9 cellular contexts compared by ENCODE assay signal in the genomic region with DNA sequence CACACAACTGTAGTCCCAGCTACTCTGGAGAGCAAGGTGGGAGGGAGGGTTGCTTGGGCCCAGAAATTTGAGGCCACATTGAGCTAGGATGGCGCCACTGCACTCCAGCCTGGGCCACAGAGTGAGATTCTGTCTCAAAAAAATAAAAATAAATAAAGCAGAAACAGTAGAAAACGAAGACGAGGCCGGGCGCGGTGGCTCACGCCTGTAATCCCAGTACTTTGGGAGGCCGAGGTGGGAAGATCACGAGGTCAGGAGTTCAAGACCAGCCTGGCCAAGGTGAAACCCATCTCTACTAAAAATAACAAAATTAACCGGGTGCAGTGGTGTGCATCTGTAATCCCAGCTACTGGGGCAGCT. TPM values are rescaled to one million over a fixed set of nuclear protein-coding genes. Genes with fewer than 3 reads are reported as not detected.
DNase-seq lines count a peak whose midpoint lies in the region; ATAC-seq and TF ChIP-seq lines count a peak whose summit lies in the region.
"Not testable (repeated sequence)": the region's sequence is repeated elsewhere in the genome, so short reads cannot be mapped to it uniquely, and the experiment has no call there.
"Had no signal": no experiment of that assay in that cellular context is flagged by ENCODE, and none has a peak within 500 bp of the region (broad histone marks: within the 10 kb centered on the region; RNA-seq: fewer than 3 reads in every experiment).

No MANE protein-coding gene starts in this region.

- H3K36me3 Mint-ChIP-seq in T-helper 1 cell treated with Interleukin-12 subunit alpha and Interleukin-12 subunit beta and Interleukin-4 antibody, amounts not matched to agents 30 μg/mL and 1 μg/mL, for 36 hours (ENCODE audit: low read depth) = peaks cover 21% of the 10 kb centered on the region
- peaks cover 20% of the 10 kb centered on the region for H3K36me3 Mint-ChIP-seq in activated naive CD8-positive, alpha-beta T cell treated with anti-CD3 and anti-CD28 coated beads, Interleukin-2, amount 50 U/mL, for 24 hours (ENCODE audit: low read depth)
- peaks cover 17% of the 10 kb centered on the region for H3K36me3 Mint-ChIP-seq in endodermal cell (ENCODE audit: low read depth)
- not testable (repeated sequence) for H3K36me3 Mint-ChIP-seq in immature natural killer cell

- peak overlapping the region; percentile 98 for H2AFZ ChIP-seq in neuronal stem cell (ENCODE audit: low read length)

- not testable (repeated sequence) for H3K9me3 ChIP-seq in HUES64 (ENCODE audit: insufficient read depth, low read depth, low read length); endodermal cell (ENCODE audit: control insufficient read depth, low read length); neuronal stem cell (replicated peaks in 1 of 2; ENCODE audit: control insufficient read depth in 2 of 2, insufficient read depth in 1 of 2, low read depth in 1 of 2, low read length in 2 of 2); subcutaneous abdominal adipose tissue (ENCODE audit: control insufficient read depth in 5 of 5, low read length in 5 of 5)

- WGBS in HUES64 = 91% methylated on average over 10 of the region's 10 CpGs
- WGBS in endodermal cell (ENCODE audit: insufficient coverage in 1 of 2, insufficient read length in 1 of 2), 2 experiments = 92 to 99% methylated on average over 10 of the region's 10 CpGs
- no CpG with 5 or more reads among the region's 10 CpGs for WGBS in neuronal stem cell (ENCODE audit: extremely low coverage in 2 of 2, insufficient read length in 2 of 2, insufficient replicate concordance in 1 of 2), 2 donors

- H3K23ac ChIP-seq in neuronal stem cell (ENCODE audit: low read depth, low read length, poor library complexity) = not testable (repeated sequence)

- H3K36me3 ChIP-seq in HUES64 (ENCODE audit: insufficient read depth, low read length) = peaks cover 15% of the 10 kb centered on the region
- peaks cover 13% of the 10 kb centered on the region for H3K36me3 ChIP-seq in endodermal cell (ENCODE audit: control insufficient read depth, insufficient read depth, low read length)
- peaks cover 8 to 23% of the 10 kb centered on the region in 2 donors for H3K36me3 ChIP-seq in neuronal stem cell (replicated peaks in 1 of 2; ENCODE audit: control insufficient read depth in 2 of 2, insufficient read depth in 2 of 2, low read length in 2 of 2)
- H3K36me3 ChIP-seq in subcutaneous abdominal adipose tissue (ENCODE audit: control insufficient read depth in 5 of 5, insufficient read depth in 5 of 5, low read length in 5 of 5) = peaks cover 0 to 20% (median 11%) of the 10 kb centered on the region in 5 donors

- H2AK5ac ChIP-seq in neuronal stem cell (ENCODE audit: low read depth, low read length) = not testable (repeated sequence)

- H3K4me1 ChIP-seq in HUES64 (ENCODE audit: insufficient read depth, low read length); endodermal cell (ENCODE audit: control insufficient read depth, insufficient read depth, low read length); neuronal stem cell (ENCODE audit: control insufficient read depth in 2 of 2, insufficient read depth in 1 of 2, low read depth in 1 of 2, low read length in 2 of 2): not testable (repeated sequence)
- H3K4me1 ChIP-seq in subcutaneous abdominal adipose tissue (ENCODE audit: control insufficient read depth in 5 of 5, insufficient read depth in 5 of 5, low read length in 5 of 5) = peaks cover 2 to 13% (median 11%) of the 10 kb centered on the region in 5 donors

- not testable (repeated sequence) for H2BK12ac ChIP-seq in neuronal stem cell (ENCODE audit: low read length)

- not testable (repeated sequence) for DNase-seq in activated naive CD8-positive, alpha-beta T cell treated with anti-CD3 and anti-CD28 coated beads, Interleukin-2, amount 50 U/mL, for 24 hours; endodermal cell; immature natural killer cell; neuronal stem cell (ENCODE audit: low spot score)

- not testable (repeated sequence) for H3K27me3 ChIP-seq in HUES64 (ENCODE audit: insufficient read depth, low read length); endodermal cell (ENCODE audit: control insufficient read depth, insufficient read depth, low read length, poor library complexity, severe bottlenecking); neuronal stem cell (ENCODE audit: control insufficient read depth in 3 of 3, insufficient read depth in 3 of 3, low read depth in 1 of 3, low read length in 3 of 3); subcutaneous abdominal adipose tissue (ENCODE audit: control insufficient read depth in 5 of 5, insufficient read depth in 4 of 5, low read length in 5 of 5)

- not testable (repeated sequence) for H4K8ac ChIP-seq in neuronal stem cell (ENCODE audit: low read depth, low read length)

- not testable (repeated sequence) for H3K14ac ChIP-seq in neuronal stem cell (ENCODE audit: low read length)

- H3K4ac ChIP-seq in neuronal stem cell (ENCODE audit: low read length) = not testable (repeated sequence)

- H3K9ac ChIP-seq in HUES64 (ENCODE audit: low read depth, low read length); endodermal cell (ENCODE audit: extremely low read depth, low read length, poor library complexity, severe bottlenecking); neuronal stem cell (ENCODE audit: low read depth, low read length, poor library complexity); subcutaneous abdominal adipose tissue (ENCODE audit: low read length in 5 of 5): not testable (repeated sequence)

- H2BK15ac ChIP-seq in neuronal stem cell (ENCODE audit: low read length) = not testable (repeated sequence)

- H4K91ac ChIP-seq in neuronal stem cell (ENCODE audit: low read depth, low read length, poor library complexity) = not testable (repeated sequence)

- peak overlapping the region; percentile 51 for H3K4me3 Mint-ChIP-seq in T-helper 1 cell treated with Interleukin-12 subunit alpha and Interleukin-12 subunit beta and Interleukin-4 antibody, amounts not matched to agents 30 μg/mL and 1 μg/mL, for 36 hours
- peak overlapping the region; percentile 98 for H3K4me3 Mint-ChIP-seq in activated naive CD8-positive, alpha-beta T cell treated with anti-CD3 and anti-CD28 coated beads, Interleukin-2, amount 50 U/mL, for 24 hours
- H3K4me3 Mint-ChIP-seq in endodermal cell (peak overlapping the region; percentile 75), immature natural killer cell (peak overlapping the region; percentile 88 to 94 (median 90))

- TF ChIP-seq CTCF in C4-2B (conservative IDR thresholded peaks at IDR 0.05); endodermal cell (conservative IDR thresholded peaks at IDR 0.05): not testable (repeated sequence)

- H2BK120ac ChIP-seq in neuronal stem cell (ENCODE audit: low read depth, low read length) = not testable (repeated sequence)

- H3K18ac ChIP-seq in neuronal stem cell (ENCODE audit: low read length) = peak overlapping the region; percentile 44

- peak overlapping the region; percentile 89 for H3K27ac Mint-ChIP-seq in T-helper 1 cell treated with Interleukin-12 subunit alpha and Interleukin-12 subunit beta and Interleukin-4 antibody, amounts not matched to agents 30 μg/mL and 1 μg/mL, for 36 hours
- peak overlapping the region; percentile 98 for H3K27ac Mint-ChIP-seq in activated naive CD8-positive, alpha-beta T cell treated with anti-CD3 and anti-CD28 coated beads, Interleukin-2, amount 50 U/mL, for 24 hours
- H3K27ac Mint-ChIP-seq in endodermal cell = not testable (repeated sequence)
- peak overlapping the region in 3 of 6 donors; percentile 51 to 93 (median 88) for H3K27ac Mint-ChIP-seq in immature natural killer cell

- not testable (repeated sequence) for ATAC-seq in activated naive CD8-positive, alpha-beta T cell treated with anti-CD3 and anti-CD28 coated beads, Interleukin-2, amount 50 U/mL, for 24 hours

- H3K9me3 Mint-ChIP-seq in T-helper 1 cell treated with Interleukin-12 subunit alpha and Interleukin-12 subunit beta and Interleukin-4 antibody, amounts not matched to agents 30 μg/mL and 1 μg/mL, for 36 hours; activated naive CD8-positive, alpha-beta T cell treated with anti-CD3 and anti-CD28 coated beads, Interleukin-2, amount 50 U/mL, for 24 hours; endodermal cell; immature natural killer cell: not testable (repeated sequence)

- H3K4me1 Mint-ChIP-seq in T-helper 1 cell treated with Interleukin-12 subunit alpha and Interleukin-12 subunit beta and Interleukin-4 antibody, amounts not matched to agents 30 μg/mL and 1 μg/mL, for 36 hours (ENCODE audit: low read depth); endodermal cell: not testable (repeated sequence)
- peaks cover 18% of the 10 kb centered on the region for H3K4me1 Mint-ChIP-seq in activated naive CD8-positive, alpha-beta T cell treated with anti-CD3 and anti-CD28 coated beads, Interleukin-2, amount 50 U/mL, for 24 hours
- peaks cover 12 to 16% of the 10 kb centered on the region in 2 donors for H3K4me1 Mint-ChIP-seq in immature natural killer cell

- not testable (repeated sequence) for H3K4me2 ChIP-seq in neuronal stem cell (ENCODE audit: insufficient read depth, low read length, poor library complexity, severe bottlenecking)

- H3K4me3 ChIP-seq in HUES64 (ENCODE audit: low read length) (peak overlapping the region; percentile 72), endodermal cell (ENCODE audit: low read length) (peak overlapping the region; percentile 86), neuronal stem cell (ENCODE audit: low read length in 2 of 2) (peak overlapping the region; percentile 69 to 96), subcutaneous abdominal adipose tissue (ENCODE audit: low read depth in 1 of 5, low read length in 5 of 5) (peak overlapping the region; percentile 44 to 86 (median 79))

- H3K27me3 Mint-ChIP-seq in T-helper 1 cell treated with Interleukin-12 subunit alpha and Interleukin-12 subunit beta and Interleukin-4 antibody, amounts not matched to agents 30 μg/mL and 1 μg/mL, for 36 hours (ENCODE audit: low read depth); activated naive CD8-positive, alpha-beta T cell treated with anti-CD3 and anti-CD28 coated beads, Interleukin-2, amount 50 U/mL, for 24 hours; endodermal cell (ENCODE audit: insufficient read depth); immature natural killer cell (ENCODE audit: low read depth in 3 of 3): not testable (repeated sequence)

- not testable (repeated sequence) for H2BK5ac ChIP-seq in neuronal stem cell (ENCODE audit: low read length)

- H3K27ac ChIP-seq in C4-2B = peak overlapping the region; percentile 88
- not testable (repeated sequence) for H3K27ac ChIP-seq in HUES64 (ENCODE audit: low read depth, low read length); endodermal cell (ENCODE audit: low read depth, low read length); neuronal stem cell (replicated peaks; ENCODE audit: low read length); subcutaneous abdominal adipose tissue (ENCODE audit: low read depth, low read length)

- not testable (repeated sequence) for H3K79me1 ChIP-seq in neuronal stem cell (ENCODE audit: low read depth, low read length)

RNA-seq across cellular contexts. Expression of a gene that starts 0.5 kb away (rescaled TPM):
- 65.7 TPM for polyA plus RNA-seq in HUES64 (2013, experiment 1 of 2)
- polyA plus RNA-seq in HUES64 (2013, experiment 2 of 2) = 73.4 TPM
- 10 to 100 TPM; 79.8 to 87.7 TPM for total RNA-seq in endodermal cell
- 75.9 TPM for polyA plus RNA-seq in endodermal cell (2013, experiment 1 of 2)
- polyA plus RNA-seq in endodermal cell (2013, experiment 2 of 2) = 69.0 TPM
- polyA plus RNA-seq in immature natural killer cell = 100 to 1,000 TPM; 102 to 184 (median 119) TPM
- polyA plus RNA-seq in neuronal stem cell (2013, experiment 1 of 2) = 127 TPM
- 121 TPM for polyA plus RNA-seq in neuronal stem cell (2013, experiment 2 of 2)

RNA-seq across cellular contexts. Expression of a gene that starts 11.8 kb away (rescaled TPM):
- 45.4 TPM for polyA plus RNA-seq in HUES64 (2013, experiment 1 of 2)
- 55.2 TPM for polyA plus RNA-seq in HUES64 (2013, experiment 2 of 2)
- 10 to 100 TPM; 80.0 to 98.3 TPM for total RNA-seq in endodermal cell
- 74.4 TPM for polyA plus RNA-seq in endodermal cell (2013, experiment 1 of 2)
- polyA plus RNA-seq in endodermal cell (2013, experiment 2 of 2) = 64.3 TPM
- polyA plus RNA-seq in immature natural killer cell = 10 to 100 TPM; 47.6 to 96.4 (median 51.4) TPM
- polyA plus RNA-seq in neuronal stem cell (2013, experiment 1 of 2) = 79.0 TPM
- polyA plus RNA-seq in neuronal stem cell (2013, experiment 2 of 2) = 74.8 TPM

RNA-seq across cellular contexts. Expression of a gene that starts 14.9 kb away (rescaled TPM):
- 1.1 TPM for polyA plus RNA-seq in HUES64 (2013, experiment 1 of 2)
- 1.0 TPM for polyA plus RNA-seq in HUES64 (2013, experiment 2 of 2)
- 1 to 10 TPM; 1.9 to 2.7 TPM for total RNA-seq in endodermal cell
- 1.3 TPM for polyA plus RNA-seq in endodermal cell (2013, experiment 1 of 2)
- 1.3 TPM for polyA plus RNA-seq in endodermal cell (2013, experiment 2 of 2)
- under 1 TPM; 0.28 to 0.73 (median 0.65) TPM for polyA plus RNA-seq in immature natural killer cell
- 1.7 TPM for polyA plus RNA-seq in neuronal stem cell (2013, experiment 1 of 2)
- polyA plus RNA-seq in neuronal stem cell (2013, experiment 2 of 2) = 1.6 TPM

RNA-seq across cellular contexts. Expression of a gene that starts 27.4 kb away (rescaled TPM):
- not detected for polyA plus RNA-seq in HUES64 (2013, experiment 1 of 2)
- polyA plus RNA-seq in HUES64 (2013, experiment 2 of 2) = not detected
- not detected for total RNA-seq in endodermal cell
- polyA plus RNA-seq in endodermal cell (2013, experiment 1 of 2) = not detected
- polyA plus RNA-seq in endodermal cell (2013, experiment 2 of 2) = not detected
- under 1 TPM in 2 of 3 donors, not detected in 1; 0.54 to 0.63 TPM for polyA plus RNA-seq in immature natural killer cell
- polyA plus RNA-seq in neuronal stem cell (2013, experiment 1 of 2) = not detected
- not detected for polyA plus RNA-seq in neuronal stem cell (2013, experiment 2 of 2)
- total RNA-seq: posterior vena cava had no signal

RNA-seq across cellular contexts. Expression of a gene that starts 32.1 kb away (rescaled TPM):
- polyA plus RNA-seq in HUES64 (2013, experiment 1 of 2) = 46.3 TPM
- polyA plus RNA-seq in HUES64 (2013, experiment 2 of 2) = 49.1 TPM
- total RNA-seq in endodermal cell = 10 to 100 TPM; 59.2 to 66.4 TPM
- 57.4 TPM for polyA plus RNA-seq in endodermal cell (2013, experiment 1 of 2)
- 47.4 TPM for polyA plus RNA-seq in endodermal cell (2013, experiment 2 of 2)
- 10 to 100 TPM; 11.0 to 29.8 (median 11.5) TPM for polyA plus RNA-seq in immature natural killer cell
- polyA plus RNA-seq in neuronal stem cell (2013, experiment 1 of 2) = 70.8 TPM
- 70.1 TPM for polyA plus RNA-seq in neuronal stem cell (2013, experiment 2 of 2)
